ENCODE assay signal across 13 cellular contexts in genomic region chr2:68722712-68723111, GRCh38. TPM values are rescaled to one million over a fixed set of nuclear protein-coding genes. Genes with fewer than 3 reads are reported as not detected.
DNase-seq lines count a peak whose midpoint lies in the region; ATAC-seq, FAIRE-seq and TF ChIP-seq lines count a peak whose summit lies in the region.
"Had no signal": no experiment of that assay in that cellular context is flagged by ENCODE, and none has a peak within 500 bp of the region (broad histone marks: within the 10 kb centered on the region; RNA-seq: fewer than 3 reads in every experiment).

No MANE protein-coding gene starts in this region.

- H3K14ac ChIP-seq in mesenchymal stem cell (ENCODE audit: low read length in 2 of 2): no peak overlapping the region

- H3K4me3 ChIP-seq in AG04450 (ENCODE audit: low read depth, low read length) (no peak overlapping the region), OCI-LY1 (ENCODE audit: low read depth, low read length, poor library complexity, severe bottlenecking) (no peak overlapping the region), fibroblast of pulmonary artery (replicated peaks; ENCODE audit: low read depth, low read length) (no peak overlapping the region), mesenchymal stem cell (ENCODE audit: insufficient read depth in 1 of 2, low read depth in 1 of 2, low read length in 2 of 2) (no peak overlapping the region)
- H3K4me3 ChIP-seq: PC-9, prostate gland had no signal

- no peak overlapping the region for H4K91ac ChIP-seq in mesenchymal stem cell (ENCODE audit: low read length)

- no peak overlapping the region for H2AFZ ChIP-seq in OCI-LY1 (ENCODE audit: low read length)
- H2AFZ ChIP-seq in mesenchymal stem cell (ENCODE audit: low read depth, low read length): no peak overlapping the region
- H2AFZ ChIP-seq: PC-9 had no signal

- H3K4me1 ChIP-seq in OCI-LY1 (ENCODE audit: insufficient read depth, low read length, severe bottlenecking) (peaks cover 52% of the 10 kb centered on the region), mesenchymal stem cell (ENCODE audit: control insufficient read depth, insufficient read depth, low read depth, low read length) (peaks cover 3% of the 10 kb centered on the region)
- H3K4me1 ChIP-seq: prostate gland had no signal

- CTCF ChIA-PET in AG04450 (lab: Charles Lee): interaction anchor here (0.6 to 4.0 kb wide), 4 partner anchors 13 to 256 kb away, joined by 3 to 20 read pairs (median 8); partner anchors contain the start of gene FBXO48

- no peaks in the 10 kb centered on the region for H3K79me2 ChIP-seq in OCI-LY1 (ENCODE audit: insufficient read depth, low read length)

- no peaks in the 10 kb centered on the region for H4K20me1 ChIP-seq in OCI-LY1 (ENCODE audit: insufficient read depth, low read length)

- H3K4me2 ChIP-seq in OCI-LY1 (ENCODE audit: low read length): no peak overlapping the region
- no peak overlapping the region for H3K4me2 ChIP-seq in mesenchymal stem cell (ENCODE audit: low read length, poor library complexity, severe bottlenecking)

- H2BK5ac ChIP-seq in mesenchymal stem cell (ENCODE audit: low read depth, low read length, poor library complexity, severe bottlenecking): no peak overlapping the region

- H3K18ac ChIP-seq in mesenchymal stem cell (ENCODE audit: low read depth in 1 of 2, low read length in 2 of 2): no peak overlapping the region

- H2BK15ac ChIP-seq in mesenchymal stem cell (ENCODE audit: low read depth, poor library complexity, severe bottlenecking): no peak overlapping the region

- H3K9me3 ChIP-seq in AG04450 (ENCODE audit: control insufficient read depth, insufficient read depth, low read length) (no peaks in the 10 kb centered on the region), OCI-LY1 (ENCODE audit: low read length) (no peaks in the 10 kb centered on the region), mesenchymal stem cell (ENCODE audit: control insufficient read depth, low read length) (no peaks in the 10 kb centered on the region)
- H3K9me3 ChIP-seq: prostate gland had no signal

- no peak overlapping the region for H2BK12ac ChIP-seq in mesenchymal stem cell (ENCODE audit: low read length in 2 of 2)

- no peaks in the 10 kb centered on the region for H3K79me1 ChIP-seq in mesenchymal stem cell (replicated peaks; ENCODE audit: low read length, poor library complexity, severe bottlenecking)

- H3K9ac ChIP-seq in OCI-LY1 (ENCODE audit: low read length): no peak overlapping the region
- no peak overlapping the region for H3K9ac ChIP-seq in mesenchymal stem cell (ENCODE audit: low read length)

- H3K36me3 ChIP-seq in OCI-LY1 (ENCODE audit: insufficient read depth, low read length) (no peaks in the 10 kb centered on the region), mesenchymal stem cell (ENCODE audit: control insufficient read depth in 1 of 2, insufficient read depth in 2 of 2, low read depth in 1 of 2, low read length in 2 of 2) (no peaks in the 10 kb centered on the region)
- H3K36me3 ChIP-seq: prostate gland had no signal

- no peak overlapping the region for H4K8ac ChIP-seq in mesenchymal stem cell (ENCODE audit: low read length)

- ATAC-seq in HG02970 (IDR thresholded peaks at IDR 0.05; ENCODE audit: low FRiP score, unreplicated experiment) (no peak), HG02678 (IDR thresholded peaks at IDR 0.05; ENCODE audit: unreplicated experiment) (no peak)
- ATAC-seq: activated T-cell treated with anti-CD3 and anti-CD28 coated beads, Interleukin-2, amount 50 U/mL, for 72 hours; stimulated activated naive B cell treated with anti-CD40 and anti-IgM and Interleukin-4, amounts not matched to agents 10 μg/mL and 1 μg/mL and 100 μg/mL, for 72 hours had no signal

- H3K27me3 ChIP-seq in AG04450 (ENCODE audit: control insufficient read depth, insufficient read depth, low read length) (no peaks in the 10 kb centered on the region), OCI-LY1 (ENCODE audit: insufficient read depth, low read length) (no peaks in the 10 kb centered on the region), mesenchymal stem cell (ENCODE audit: control insufficient read depth in 1 of 2, insufficient read depth in 1 of 2, low read length in 2 of 2) (peaks cover 3 to 8% of the 10 kb centered on the region in 2 experiments)

- no peaks in the 10 kb centered on the region for H3K9me2 ChIP-seq in OCI-LY1 (ENCODE audit: low read depth, low read length)

- DNase-seq in AG04450 (ENCODE audit: low read depth, low spot score) (no peak), GM10266 (ENCODE audit: extremely low spot score) (no peak), fibroblast of pulmonary artery (ENCODE audit: low read depth) (peak; percentile 8), RCC 7860 (ENCODE audit: low spot score) (no peak), mesenchymal stem cell (no peak)
- DNase-seq: hippocampal formation; PC-9; stimulated activated naive B cell treated with anti-CD40 and anti-IgM and Interleukin-4, amounts not matched to agents 10 μg/mL and 1 μg/mL and 100 μg/mL, for 72 hours had no signal

- H2BK120ac ChIP-seq in mesenchymal stem cell (ENCODE audit: low read depth, low read length): no peak overlapping the region

- H3K23ac ChIP-seq in mesenchymal stem cell (ENCODE audit: low read length in 2 of 2): no peak overlapping the region

- H3F3A ChIP-seq in OCI-LY1 (ENCODE audit: insufficient read depth, low read length): no peaks in the 10 kb centered on the region

- TF ChIP-seq CTCF in AG04450 (IDR thresholded peaks at IDR 0.05; ENCODE audit: low read depth, low read length): peak; percentile 21; the same call in 1 of the 2 replicates
- peak; percentile 6 for TF ChIP-seq CTCF in GM10266 (IDR thresholded peaks at IDR 0.05; ENCODE audit: control insufficient read depth, insufficient read depth, low read depth, missing control alignments)
- TF ChIP-seq CTCF in OCI-LY1 (IDR thresholded peaks at IDR 0.05; ENCODE audit: low read length): peak; percentile 82
- peak; percentile 5 for TF ChIP-seq CTCF in fibroblast of pulmonary artery (IDR thresholded peaks at IDR 0.05; ENCODE audit: low read length, missing control alignments)

- POLR2A ChIA-PET in AG04450 (lab: Yijun Ruan, JAX): no interaction called here

- H2AK5ac ChIP-seq in mesenchymal stem cell (ENCODE audit: low read length, severe bottlenecking): no peak overlapping the region

- H3K27ac ChIP-seq in AG04450 (ENCODE audit: low read depth, low read length): no peak overlapping the region
- H3K27ac ChIP-seq in OCI-LY1 (ENCODE audit: low read depth, low read length, poor library complexity, severe bottlenecking): peak overlapping the region; percentile 87
- H3K27ac ChIP-seq in mesenchymal stem cell (ENCODE audit: low read length, poor library complexity, severe bottlenecking): no peak overlapping the region
- H3K27ac ChIP-seq: PC-9, prostate gland had no signal

- no peak overlapping the region for H3K4ac ChIP-seq in mesenchymal stem cell (ENCODE audit: low read depth in 1 of 2, low read length in 2 of 2)

- no peak for FAIRE-seq in RCC 7860 (lab: Jason Lieb, UNC)

- WGBS in mesenchymal stem cell: 75% methylated on average over 8 of the region's 8 CpGs

RNA-seq across cellular contexts. Expression of gene ARHGAP25, which starts 11.9 kb away (rescaled TPM):
- 0.38 and 0.55 TPM in 2 replicates for polyA plus RNA-seq in AG04450 (2011; rRNA removed)
- 0.43 and 0.69 TPM in 2 replicates for polyA minus RNA-seq in AG04450 (2011; rRNA and poly(A)+ RNA removed)
- 0.62 TPM for polyA plus RNA-seq in mesenchymal stem cell (2013, experiment 1 of 2)
- polyA plus RNA-seq in mesenchymal stem cell (2013, experiment 2 of 2): 0.45 TPM

Comparison
In these comparisons a context has a peak if more than half of its experiments do, and no peak if none do; other contexts are left out.
1. CTCF ChIP-seq: peak in every context shown above with its lines; median percentile 82 in OCI-LY1; 21 in AG04450; 6 in GM10266; 5 in fibroblast of pulmonary artery.